In genomic region chr17:7858487-7858832, GRCh38 we compare ENCODE assay signal across 7 cellular contexts. TPM values are rescaled to one million over a fixed set of nuclear protein-coding genes. Genes with fewer than 3 reads are reported as not detected.
A peak's percentile ranks its signal among the peaks of the same experiment; 100 is the strongest.
DNase-seq lines count a peak whose midpoint lies in the region; ATAC-seq and TF ChIP-seq lines count a peak whose summit lies in the region.

No MANE protein-coding gene starts in this region.

- H3K9me3 ChIP-seq in adrenal gland (replicated peaks in 1 of 3): no peaks in the 10 kb centered on the region
- no peaks in the 10 kb centered on the region for H3K9me3 ChIP-seq in iPS-15b (ENCODE audit: control insufficient read depth, insufficient read depth, low read length)
- no peaks in the 10 kb centered on the region for H3K9me3 ChIP-seq in spleen

- H3K27me3 ChIP-seq in adrenal gland (no peaks in the 10 kb centered on the region), iPS-15b (ENCODE audit: control insufficient read depth, insufficient read depth, low read length) (peaks cover 28% of the 10 kb centered on the region), spleen (replicated peaks in 1 of 7) (no peaks in the 10 kb centered on the region)

- peak overlapping the region; percentile 0 for H3K9ac ChIP-seq in iPS-15b (ENCODE audit: low read depth, low read length)

- H3K4me1 ChIP-seq in adrenal gland (replicated peaks in 1 of 2) (peaks cover 23 to 31% of the 10 kb centered on the region in 2 donors), iPS-15b (ENCODE audit: control insufficient read depth, insufficient read depth, low read length) (peaks cover 6% of the 10 kb centered on the region), spleen (peaks cover 27 to 70% (median 50%) of the 10 kb centered on the region in 6 donors)

- WGBS in adrenal gland, 4 donors: 23 to 24% (median 23%) methylated on average over 9 to 20 of the region's 20 CpGs
- WGBS in spleen, 5 donors: 30 to 64% (median 56%) methylated on average over 20 of the region's 20 CpGs

- H3K4me3 ChIP-seq in NB4 (ENCODE audit: low read depth, low read length) (peak overlapping the region; percentile 87), adrenal gland (peak overlapping the region in 2 of 4 donors; percentile 39 to 58), iPS-15b (ENCODE audit: low read depth, low read length) (peak overlapping the region; percentile 95), spleen (peak overlapping the region; percentile 43 to 80 (median 71))

- ATAC-seq in HG02759 (IDR thresholded peaks at IDR 0.05; ENCODE audit: unreplicated experiment): no peak

- intact Hi-C loops in adrenal gland (cut with DNase I) (loop anchor here in 1 of 2 donors (5.0 kb wide), 1 partner anchor 36 kb away; no protein-coding TSS in a partner anchor), spleen (cut with DNase I; ENCODE audit: low total_unique reads) (no loop called here)

- H3K36me3 ChIP-seq in adrenal gland (replicated peaks in 1 of 2) (peaks cover 0 to 20% of the 10 kb centered on the region in 2 donors), iPS-15b (ENCODE audit: control insufficient read depth, insufficient read depth, low read length) (no peaks in the 10 kb centered on the region), spleen (peaks cover 0 to 45% (median 9%) of the 10 kb centered on the region in 6 donors)

- H3K27ac ChIP-seq in adrenal gland (peak overlapping the region in 4 of 5 donors; percentile 75 to 91 (median 86)), spleen (peak overlapping the region; percentile 76 to 99 (median 95))

- TF ChIP-seq POLR2A in NB4 (IDR thresholded peaks at IDR 0.05; ENCODE audit: extremely low read depth, insufficient read length) (no peak), adrenal gland (IDR thresholded peaks at IDR 0.05) (no peak), spleen (IDR thresholded peaks at IDR 0.05) (no peak)

- TF ChIP-seq CTCF in GM10266 (IDR thresholded peaks at IDR 0.05; ENCODE audit: control insufficient read depth, insufficient read depth, low read depth, missing control alignments) (peak; percentile 33), NB4 (IDR thresholded peaks at IDR 0.05; ENCODE audit: low read depth, low read length) (peak; percentile 40), adrenal gland (IDR thresholded peaks at IDR 0.05) (peak; percentile 30 to 65 (median 55)), spleen (IDR thresholded peaks at IDR 0.05 in 8 of 11, conservative IDR thresholded peaks at IDR 0.05 in 3 of 11) (peak in 7 of 11 experiments; percentile 15 to 51 (median 40))

- DNase-seq in GM10266 (ENCODE audit: extremely low spot score) (peak; percentile 11), NB4 (ENCODE audit: low read depth) (peak; percentile 76), adrenal gland (peak; percentile 52 to 86 (median 73)), spleen (peak; percentile 88), 8988T (no peak)

RNA-seq across cellular contexts. Expression of gene CYB5D1, which starts 0.7 kb away (rescaled TPM):
- total RNA-seq in adrenal gland: 10 to 100 TPM in 7 of 8 donors, 1 to 10 TPM in 1; 9.1 to 24.4 (median 17.9) TPM
- polyA plus RNA-seq in adrenal gland: 10 to 100 TPM in 2 of 3 donors, 1 to 10 TPM in 1; 6.5 to 36.8 (median 10.2) TPM
- total RNA-seq in spleen: 10 to 100 TPM in 1 of 7 donors, 1 to 10 TPM in 6; 4.1 to 13.2 (median 5.9) TPM
- 1 to 10 TPM; 2.1 to 3.8 (median 2.9) TPM for polyA plus RNA-seq in spleen

RNA-seq across cellular contexts. Expression of gene NAA38, which starts 1.1 kb away (rescaled TPM):
- total RNA-seq in adrenal gland (100 to 1,000 TPM in 7 of 8 donors, 10 to 100 TPM in 1; 96.2 to 224 (median 122) TPM), spleen (100 to 1,000 TPM in 1 of 7 donors, 10 to 100 TPM in 6; 51.0 to 111 (median 56.9) TPM)
- polyA plus RNA-seq in adrenal gland (100 to 1,000 TPM in 2 of 3 donors, 10 to 100 TPM in 1; 34.5 to 424 (median 329) TPM), spleen (100 to 1,000 TPM; 119 to 185 (median 182) TPM)

RNA-seq across cellular contexts. Expression of gene TMEM88, which starts 3.6 kb away (rescaled TPM):
- total RNA-seq in adrenal gland (10 to 100 TPM; 14.9 to 52.8 (median 25.1) TPM), spleen (10 to 100 TPM in 5 of 7 donors, 1 to 10 TPM in 2; 5.2 to 31.8 (median 18.0) TPM)
- polyA plus RNA-seq in adrenal gland (100 to 1,000 TPM in 1 of 3 donors, 10 to 100 TPM in 1, 1 to 10 TPM in 1; 7.9 to 107 (median 70.9) TPM), spleen (10 to 100 TPM in 1 of 3 donors, 1 to 10 TPM in 2; 5.5 to 26.2 (median 9.5) TPM)

RNA-seq across cellular contexts. Expression of gene KDM6B, which starts 24.4 kb away (rescaled TPM):
- total RNA-seq in adrenal gland: 10 to 100 TPM in 5 of 8 donors, 1 to 10 TPM in 3; 5.8 to 31.2 (median 15.1) TPM
- 10 to 100 TPM in 2 of 3 donors, 1 to 10 TPM in 1; 2.2 to 35.9 (median 10.6) TPM for polyA plus RNA-seq in adrenal gland
- 100 to 1,000 TPM in 1 of 7 donors, 10 to 100 TPM in 6; 22.3 to 110 (median 60.8) TPM for total RNA-seq in spleen
- 10 to 100 TPM in 1 of 3 donors, 1 to 10 TPM in 2; 2.9 to 11.7 (median 4.0) TPM for polyA plus RNA-seq in spleen

RNA-seq across cellular contexts. Expression of gene CHD3, which starts 30.1 kb away (rescaled TPM):
- total RNA-seq in adrenal gland (100 to 1,000 TPM in 2 of 8 donors, 10 to 100 TPM in 6; 75.8 to 123 (median 91.5) TPM), spleen (100 to 1,000 TPM in 2 of 7 donors, 10 to 100 TPM in 5; 60.9 to 117 (median 83.6) TPM)
- polyA plus RNA-seq in adrenal gland (100 to 1,000 TPM in 2 of 3 donors, 10 to 100 TPM in 1; 43.8 to 326 (median 104) TPM), spleen (10 to 100 TPM; 37.0 to 84.3 (median 71.8) TPM)
